Comparison of ENCODE assay signal across 8 cellular contexts in the genomic region with DNA sequence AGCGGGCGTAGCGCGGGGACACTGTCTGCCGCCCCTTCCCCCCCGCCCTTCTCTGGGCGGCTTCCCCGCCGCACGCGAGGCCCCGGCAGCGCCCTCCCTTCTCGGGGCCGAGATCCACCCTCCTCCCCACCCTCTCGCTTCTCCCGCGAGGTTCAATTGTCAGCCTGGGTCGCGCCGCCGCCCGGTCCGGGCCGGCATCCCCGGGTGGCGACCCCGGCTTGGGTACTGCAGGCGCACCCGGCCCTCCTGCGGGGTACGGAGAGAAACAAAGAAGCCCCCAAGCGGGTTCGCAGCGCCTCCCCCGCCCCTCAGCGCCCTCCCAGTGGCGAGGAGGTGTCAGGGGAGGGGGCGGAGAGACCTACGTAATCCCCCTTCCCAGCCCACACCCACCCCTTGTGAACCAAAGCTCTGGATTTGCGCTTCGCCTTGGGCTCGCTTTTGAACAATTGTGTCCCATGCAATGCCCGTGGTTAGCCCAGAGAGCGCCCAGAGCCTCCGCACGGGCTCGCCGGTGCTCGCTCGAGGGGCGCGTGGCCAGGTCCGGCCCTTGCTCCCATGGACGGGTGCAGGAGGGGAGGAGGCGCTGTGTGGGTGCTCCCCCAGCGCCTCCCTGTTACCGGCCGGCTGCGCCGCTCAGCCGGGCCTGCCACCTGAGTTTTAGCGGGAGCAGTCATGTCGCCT. TPM values are rescaled to one million over a fixed set of nuclear protein-coding genes. Genes with fewer than 3 reads are reported as not detected.
A peak's percentile ranks its signal among the peaks of the same experiment; 100 is the strongest.
DNase-seq lines count a peak whose midpoint lies in the region; ATAC-seq and TF ChIP-seq lines count a peak whose summit lies in the region.

No MANE protein-coding gene starts in this region.

- ATAC-seq in right cardiac atrium, result peak; percentile 72 to 84
- ATAC-seq in GM19397 (IDR thresholded peaks at IDR 0.05; ENCODE audit: unreplicated experiment), result no peak

- under 1% methylated on average over 64 of the region's 64 CpGs for WGBS in right cardiac atrium
- 0 to 3% (median 1%) methylated on average over 11 to 64 of the region's 64 CpGs for WGBS in spleen, 5 donors

- TF ChIP-seq POLR2A in spleen (IDR thresholded peaks at IDR 0.05), result no peak

- no peak overlapping the region for H3K27ac Mint-ChIP-seq in activated naive CD8-positive, alpha-beta T cell treated with anti-CD3 and anti-CD28 coated beads for 36 hours

- H3K4me3 ChIP-seq in right cardiac atrium (ENCODE audit: low read length) (peak overlapping the region; percentile 13), spleen (peak overlapping the region; percentile 10 to 64 (median 27))

- H3K4me1 Mint-ChIP-seq in activated naive CD8-positive, alpha-beta T cell treated with anti-CD3 and anti-CD28 coated beads for 36 hours, result peaks cover 10% of the 10 kb centered on the region

- DNase-seq in H4 (ENCODE audit: low spot score) (peak; percentile 43), right cardiac atrium (peak; percentile 30 to 63 (median 61)), spleen (no peak), DMS153 treated with DMSO at 0.1 percent for 48 hours (lab: John Stamatoyannopoulos, UW; ENCODE audit: unreplicated experiment) (no peak), 8988T (no peak), GM10266 (ENCODE audit: extremely low spot score) (no peak)
- DNase-seq in activated naive CD8-positive, alpha-beta T cell treated with anti-CD3 and anti-CD28 coated beads for 36 hours, result peak; percentile 4

- H3K27ac ChIP-seq in right cardiac atrium (ENCODE audit: low read length) (no peak overlapping the region), spleen (no peak overlapping the region)

- no peaks in the 10 kb centered on the region for H3K4me1 ChIP-seq in right cardiac atrium (ENCODE audit: control insufficient read depth, insufficient read depth, low read length)
- peaks cover 9 to 27% (median 20%) of the 10 kb centered on the region in 6 donors for H3K4me1 ChIP-seq in spleen

- H3K4me3 Mint-ChIP-seq in activated naive CD8-positive, alpha-beta T cell treated with anti-CD3 and anti-CD28 coated beads for 36 hours, result no peak overlapping the region

- TF ChIP-seq CTCF in spleen (IDR thresholded peaks at IDR 0.05 in 8 of 11, conservative IDR thresholded peaks at IDR 0.05 in 3 of 11), result no peak
- TF ChIP-seq CTCF in GM10266 (IDR thresholded peaks at IDR 0.05; ENCODE audit: control insufficient read depth, insufficient read depth, low read depth, missing control alignments), result no peak

- H3K27me3 ChIP-seq in right cardiac atrium (ENCODE audit: control insufficient read depth, insufficient read depth) (no peaks in the 10 kb centered on the region), spleen (replicated peaks in 1 of 7) (peaks cover 7 to 90% (median 53%) of the 10 kb centered on the region in 7 donors)

- intact Hi-C loops in right cardiac atrium (cut with DNase I), result no loop called here
- intact Hi-C loops in spleen (cut with DNase I; ENCODE audit: low total_unique reads), result no loop called here

- H3K27me3 Mint-ChIP-seq in activated naive CD8-positive, alpha-beta T cell treated with anti-CD3 and anti-CD28 coated beads for 36 hours, result peaks cover 89% of the 10 kb centered on the region

- no peaks in the 10 kb centered on the region for H3K9me3 Mint-ChIP-seq in activated naive CD8-positive, alpha-beta T cell treated with anti-CD3 and anti-CD28 coated beads for 36 hours

- H3K36me3 Mint-ChIP-seq in activated naive CD8-positive, alpha-beta T cell treated with anti-CD3 and anti-CD28 coated beads for 36 hours, result no peaks in the 10 kb centered on the region

- H3K9me3 ChIP-seq in right cardiac atrium (ENCODE audit: control insufficient read depth, low read length) (no peaks in the 10 kb centered on the region), spleen (no peaks in the 10 kb centered on the region)

- H3K36me3 ChIP-seq in spleen, result no peaks in the 10 kb centered on the region

RNA-seq across cellular contexts. Expression of gene HECW1, which starts 0.6 kb away (rescaled TPM):
- total RNA-seq in H4 (2014; rRNA removed; shearing (Covaris generic)), result 25.9 and 33.8 TPM in 2 replicates
- not detected for total RNA-seq in activated naive CD8-positive, alpha-beta T cell treated with anti-CD3 and anti-CD28 coated beads for 36 hours
- total RNA-seq in right cardiac atrium, result not detected
- polyA plus RNA-seq in right cardiac atrium, result 0.16 TPM
- 1 to 10 TPM in 1 of 7 donors, under 1 TPM in 5, not detected in 1; 0.09 to 1.5 (median 0.51) TPM for total RNA-seq in spleen
- under 1 TPM; 0.03 to 0.06 (median 0.04) TPM for polyA plus RNA-seq in spleen

Comparison
In these comparisons a context has a peak if more than half of its experiments do, and no peak if none do; other contexts are left out.
1. DNase-seq: peak in H4 (single experiment), activated naive CD8-positive, alpha-beta T cell treated with anti-CD3 and anti-CD28 coated beads for 36 hours (single experiment) and right cardiac atrium (3 of 3); none in spleen (single experiment), DMS153 treated with DMSO at 0.1 percent for 48 hours (single experiment), 8988T (single experiment) and GM10266 (single experiment).
2. RNA of gene HECW1, which starts 0.6 kb away (total RNA-seq): 25.9 to 33.8 TPM in H4; 0.09 to 1.5 TPM in spleen, not detected in activated naive CD8-positive, alpha-beta T cell treated with anti-CD3 and anti-CD28 coated beads for 36 hours and not detected in right cardiac atrium; every median in the first group is over 10 times any median in the second.